1 cellular context compared by ENCODE assay signal in genomic region chr21:42291751-42292562, GRCh38.
TF ChIP-seq lines count a peak whose summit lies in the region.

No MANE protein-coding gene starts in this region.

TF ChIP-seq in K562, 482 proteins besides CTCF, POLR2A, EP300 and RAD21:
- TF ChIP-seq HCFC1 (IDR thresholded peaks at IDR 0.05; ENCODE audit: low read depth, low read length), result no peak
- no peak for TF ChIP-seq ARID1B (IDR thresholded peaks at IDR 0.05)
- TF ChIP-seq, protein P1, sequence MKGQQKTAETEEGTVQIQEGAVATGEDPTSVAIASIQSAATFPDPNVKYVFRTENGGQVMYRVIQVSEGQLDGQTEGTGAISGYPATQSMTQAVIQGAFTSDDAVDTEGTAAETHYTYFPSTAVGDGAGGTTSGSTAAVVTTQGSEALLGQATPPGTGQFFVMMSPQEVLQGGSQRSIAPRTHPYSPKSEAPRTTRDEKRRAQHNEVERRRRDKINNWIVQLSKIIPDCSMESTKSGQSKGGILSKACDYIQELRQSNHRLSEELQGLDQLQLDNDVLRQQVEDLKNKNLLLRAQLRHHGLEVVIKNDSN (CRISPR knock-in tag; IDR thresholded peaks at IDR 0.05), result no peak
- no peak for TF ChIP-seq U2AF2 (optimal IDR thresholded peaks at IDR 0.05; ENCODE audit: low read depth, low read length)
- no peak for TF ChIP-seq ZNF766 (CRISPR knock-in tag; conservative IDR thresholded peaks at IDR 0.05)
- no peak for TF ChIP-seq ELK3 (CRISPR knock-in tag; IDR thresholded peaks at IDR 0.05)
- no peak for TF ChIP-seq RAD51 (IDR thresholded peaks at IDR 0.05; ENCODE audit: borderline replicate concordance, low read depth)
- no peak for TF ChIP-seq SRSF9 (IDR thresholded peaks at IDR 0.05; ENCODE audit: borderline replicate concordance, low read depth, low read length)
- TF ChIP-seq ETS1 (conservative IDR thresholded peaks at IDR 0.05; ENCODE audit: control insufficient read depth, low read depth, low read length), result no peak
- TF ChIP-seq CGGBP1 (CRISPR knock-in tag; IDR thresholded peaks at IDR 0.05), result no peak
- no peak for TF ChIP-seq SMAD1 (IDR thresholded peaks at IDR 0.05; ENCODE audit: low read depth, low read length, partially characterized antibody)
- no peak for TF ChIP-seq GABPB1 (CRISPR knock-in tag; IDR thresholded peaks at IDR 0.05)
- no peak for TF ChIP-seq GTF2B (IDR thresholded peaks at IDR 0.05; ENCODE audit: extremely low read depth, insufficient read length)
- no peak for TF ChIP-seq TAF1 (IDR thresholded peaks at IDR 0.05; ENCODE audit: control insufficient read depth, extremely low read depth, insufficient read depth, low read length, severe bottlenecking)
